In the genomic region with DNA sequence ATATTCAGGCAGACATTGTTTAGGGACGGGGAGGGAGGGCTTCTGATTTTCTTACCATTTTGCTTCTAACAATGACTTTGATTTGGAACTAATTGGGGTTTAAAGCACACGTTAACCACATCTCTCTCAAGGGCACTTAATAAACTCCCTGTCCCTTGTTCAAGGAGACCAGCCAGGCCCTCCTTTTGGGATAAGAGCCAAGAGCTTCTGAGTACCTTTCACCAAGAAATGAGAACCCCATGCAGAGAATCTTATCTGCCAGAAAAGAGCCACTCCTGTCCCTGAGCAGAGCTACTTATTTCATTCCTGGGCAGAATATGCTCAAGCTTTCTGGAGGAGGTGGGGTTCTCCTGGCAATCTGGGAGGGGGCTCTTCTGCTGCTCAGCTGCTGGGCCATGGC, we compare ENCODE assay signal across 34 cellular contexts.
"Had no signal": no experiment of that assay in that cellular context is flagged by ENCODE, and none has a peak within 500 bp of the region (broad histone marks: within the 10 kb centered on the region; RNA-seq: fewer than 3 reads in every experiment).

No MANE protein-coding gene starts in this region.

- H3K27me3 ChIP-seq: adrenal gland, ascending aorta, brain microvascular endothelial cell, dorsolateral prefrontal cortex, esophagus muscularis mucosa, foreskin keratinocyte, gastrocnemius medialis, heart left ventricle had no signal

- H3K4me3 ChIP-seq: adrenal gland, ascending aorta, coronary artery, dorsolateral prefrontal cortex, esophagus muscularis mucosa, gastrocnemius medialis, heart left ventricle had no signal

- H3K36me3 ChIP-seq: adrenal gland, ascending aorta, brain microvascular endothelial cell, esophagus muscularis mucosa, gastrocnemius medialis, heart left ventricle had no signal

- DNase-seq: activated CD4-positive, alpha-beta memory T cell treated with anti-CD3 and anti-CD28 coated beads for 36 hours; activated CD4-positive, alpha-beta T cell treated with anti-CD3 and anti-CD28 coated beads for 36 hours; activated CD4-positive, alpha-beta T cell treated with anti-CD3 and anti-CD28 coated beads, Interleukin-2, amount 10 ng/mL, durations not matched to agents 24 days and 14 days; activated CD4-positive, CD25-positive, alpha-beta regulatory T cell; activated CD4-positive, CD25-positive, alpha-beta regulatory T cell treated with anti-CD3 and anti-CD28 coated beads, Interleukin-2, amount 50 U/mL, for 72 hours; activated CD8-positive, alpha-beta memory T cell treated with anti-CD3 and anti-CD28 coated beads, Interleukin-2, amount 10 ng/mL, durations not matched to agents 7 days and 5 days; activated CD8-positive, alpha-beta memory T cell treated with anti-CD3 and anti-CD28 coated beads, Interleukin-2, amount 50 U/mL, for 4 hours; activated CD8-positive, alpha-beta T cell treated with anti-CD3 and anti-CD28 coated beads, Interleukin-2, amount 10 ng/mL, durations not matched to agents 7 days and 5 days; activated effector memory CD4-positive, alpha-beta T cell treated with anti-CD3 and anti-CD28 coated beads, Interleukin-2, amount 50 U/mL, for 16 hours; activated naive CD4-positive, alpha-beta T cell treated with anti-CD3 and anti-CD28 coated beads for 36 hours; activated naive CD8-positive, alpha-beta T cell treated with anti-CD3 and anti-CD28 coated beads for 36 hours; activated naive CD8-positive, alpha-beta T cell treated with anti-CD3 and anti-CD28 coated beads, Interleukin-2, amount 50 U/mL, for 24 hours; activated T-cell treated with anti-CD3 and anti-CD28 coated beads, Interleukin-2, amount 50 U/mL, for 1 hour; activated T-cell treated with anti-CD3 and anti-CD28 coated beads, Interleukin-2, amount 50 U/mL, for 48 hours; adrenal gland; amygdala; brain microvascular endothelial cell; dorsolateral prefrontal cortex; effector memory CD4-positive, alpha-beta T cell; endodermal cell; foreskin keratinocyte; gastrocnemius medialis; glutamatergic neuron; heart left ventricle; T-helper 1 cell; T-helper 2 cell had no signal

- H3K4me1 Mint-ChIP-seq: activated CD4-positive, alpha-beta T cell treated with anti-CD3 and anti-CD28 coated beads for 36 hours; activated CD4-positive, alpha-beta T cell treated with anti-CD3 and anti-CD28 coated beads, Interleukin-2, amount 10 ng/mL, durations not matched to agents 24 days and 14 days; activated CD8-positive, alpha-beta memory T cell treated with anti-CD3 and anti-CD28 coated beads, Interleukin-2, amount 10 ng/mL, durations not matched to agents 7 days and 5 days; activated naive CD4-positive, alpha-beta T cell treated with anti-CD3 and anti-CD28 coated beads, Interleukin-2, amount 50 U/mL, for 24 hours; activated naive CD8-positive, alpha-beta T cell treated with anti-CD3 and anti-CD28 coated beads for 36 hours; activated naive CD8-positive, alpha-beta T cell treated with anti-CD3 and anti-CD28 coated beads, Interleukin-2, amount 50 U/mL, for 24 hours; central memory CD8-positive, alpha-beta T cell; endodermal cell had no signal

- H3K9me3 ChIP-seq: adrenal gland, ascending aorta, esophagus muscularis mucosa, gastrocnemius medialis had no signal

- H3K36me3 Mint-ChIP-seq: activated CD4-positive, alpha-beta memory T cell treated with anti-CD3 and anti-CD28 coated beads for 36 hours; activated CD8-positive, alpha-beta memory T cell treated with anti-CD3 and anti-CD28 coated beads, Interleukin-2, amount 10 ng/mL, durations not matched to agents 7 days and 5 days; activated naive CD4-positive, alpha-beta T cell treated with anti-CD3 and anti-CD28 coated beads, Interleukin-2, amount 50 U/mL, for 24 hours; activated naive CD8-positive, alpha-beta T cell treated with anti-CD3 and anti-CD28 coated beads for 36 hours had no signal

- H3K27ac Mint-ChIP-seq: activated CD4-positive, alpha-beta memory T cell treated with anti-CD3 and anti-CD28 coated beads for 36 hours; activated CD4-positive, alpha-beta T cell treated with anti-CD3 and anti-CD28 coated beads for 36 hours; activated CD4-positive, alpha-beta T cell treated with anti-CD3 and anti-CD28 coated beads, Interleukin-2, amount 10 ng/mL, durations not matched to agents 24 days and 14 days; activated CD8-positive, alpha-beta memory T cell treated with anti-CD3 and anti-CD28 coated beads, Interleukin-2, amount 10 ng/mL, durations not matched to agents 7 days and 5 days; activated CD8-positive, alpha-beta T cell treated with anti-CD3 and anti-CD28 coated beads, Interleukin-2, amount 10 ng/mL, durations not matched to agents 7 days and 5 days; activated naive CD4-positive, alpha-beta T cell treated with anti-CD3 and anti-CD28 coated beads for 36 hours; activated naive CD4-positive, alpha-beta T cell treated with anti-CD3 and anti-CD28 coated beads, Interleukin-2, amount 50 U/mL, for 24 hours; activated naive CD8-positive, alpha-beta T cell treated with anti-CD3 and anti-CD28 coated beads for 36 hours; activated naive CD8-positive, alpha-beta T cell treated with anti-CD3 and anti-CD28 coated beads, Interleukin-2, amount 50 U/mL, for 24 hours; activated T-helper 1 cell treated with anti-CD3 and anti-CD28 coated beads, Interleukin-12 subunit alpha, Interleukin-12 subunit beta, Interleukin-2, Interleukin-4 antibody, amounts not matched to agents 30 ng/mL and 10 ng/mL and 1 ng/mL, durations not matched to agents 14 hours and 24 hours and 36 hours; activated T-helper 2 cell treated with anti-CD3 and anti-CD28 coated beads, Interferon-gamma antibody, Interleukin-2, Interleukin-4, amounts not matched to agents 10 μg/mL and 5 μg/mL and 100 μg/mL, durations not matched to agents 14 hours and 24 hours and 36 hours; dendritic cell treated with granulocyte-macrophage colony-stimulating factor and Interleukin-4, amounts not matched to agents 40 ng/mL and 50 ng/mL, for 4 days; endodermal cell had no signal

- H3K4me3 Mint-ChIP-seq: activated CD4-positive, alpha-beta memory T cell treated with anti-CD3 and anti-CD28 coated beads for 36 hours; activated CD4-positive, alpha-beta T cell treated with anti-CD3 and anti-CD28 coated beads for 36 hours; activated CD4-positive, alpha-beta T cell treated with anti-CD3 and anti-CD28 coated beads, Interleukin-2, amount 10 ng/mL, durations not matched to agents 24 days and 14 days; activated CD8-positive, alpha-beta memory T cell treated with anti-CD3 and anti-CD28 coated beads, Interleukin-2, amount 10 ng/mL, durations not matched to agents 7 days and 5 days; activated CD8-positive, alpha-beta T cell treated with anti-CD3 and anti-CD28 coated beads, Interleukin-2, amount 10 ng/mL, durations not matched to agents 7 days and 5 days; activated naive CD4-positive, alpha-beta T cell treated with anti-CD3 and anti-CD28 coated beads for 36 hours; activated naive CD4-positive, alpha-beta T cell treated with anti-CD3 and anti-CD28 coated beads, Interleukin-2, amount 50 U/mL, for 24 hours; activated naive CD8-positive, alpha-beta T cell treated with anti-CD3 and anti-CD28 coated beads for 36 hours; activated naive CD8-positive, alpha-beta T cell treated with anti-CD3 and anti-CD28 coated beads, Interleukin-2, amount 50 U/mL, for 24 hours; activated T-helper 1 cell treated with anti-CD3 and anti-CD28 coated beads, Interleukin-12 subunit alpha, Interleukin-12 subunit beta, Interleukin-2, Interleukin-4 antibody, amounts not matched to agents 30 ng/mL and 10 ng/mL and 1 ng/mL, durations not matched to agents 14 hours and 24 hours and 36 hours; central memory CD8-positive, alpha-beta T cell; dendritic cell treated with granulocyte-macrophage colony-stimulating factor and Interleukin-4, amounts not matched to agents 40 ng/mL and 50 ng/mL, for 4 days; endodermal cell had no signal

- H3K27me3 Mint-ChIP-seq: activated CD4-positive, alpha-beta T cell treated with anti-CD3 and anti-CD28 coated beads for 36 hours; activated CD4-positive, alpha-beta T cell treated with anti-CD3 and anti-CD28 coated beads, Interleukin-2, amount 10 ng/mL, durations not matched to agents 24 days and 14 days; activated CD8-positive, alpha-beta memory T cell treated with anti-CD3 and anti-CD28 coated beads, Interleukin-2, amount 10 ng/mL, durations not matched to agents 7 days and 5 days; activated naive CD4-positive, alpha-beta T cell treated with anti-CD3 and anti-CD28 coated beads, Interleukin-2, amount 50 U/mL, for 24 hours; activated naive CD8-positive, alpha-beta T cell treated with anti-CD3 and anti-CD28 coated beads for 36 hours; activated naive CD8-positive, alpha-beta T cell treated with anti-CD3 and anti-CD28 coated beads, Interleukin-2, amount 50 U/mL, for 24 hours; central memory CD8-positive, alpha-beta T cell; dendritic cell treated with granulocyte-macrophage colony-stimulating factor and Interleukin-4, amounts not matched to agents 40 ng/mL and 50 ng/mL, for 4 days had no signal

- H3K27ac ChIP-seq: adrenal gland, ascending aorta, brain microvascular endothelial cell, coronary artery, esophagus muscularis mucosa, foreskin keratinocyte, gastrocnemius medialis, heart left ventricle had no signal

- H3K4me1 ChIP-seq: adrenal gland, ascending aorta, esophagus muscularis mucosa, foreskin keratinocyte, gastrocnemius medialis, heart left ventricle had no signal

- ATAC-seq: activated CD4-positive, alpha-beta T cell treated with anti-CD3 and anti-CD28 coated beads for 36 hours; activated CD8-positive, alpha-beta memory T cell treated with anti-CD3 and anti-CD28 coated beads, Interleukin-2, amount 10 ng/mL, durations not matched to agents 7 days and 5 days; activated CD8-positive, alpha-beta T cell treated with anti-CD3 and anti-CD28 coated beads, Interleukin-2, amount 10 ng/mL, durations not matched to agents 7 days and 5 days; activated naive CD8-positive, alpha-beta T cell treated with anti-CD3 and anti-CD28 coated beads, Interleukin-2, amount 50 U/mL, for 24 hours; foreskin keratinocyte; gastrocnemius medialis; heart left ventricle had no signal
